9 cellular contexts compared by ENCODE assay signal in the genomic region with DNA sequence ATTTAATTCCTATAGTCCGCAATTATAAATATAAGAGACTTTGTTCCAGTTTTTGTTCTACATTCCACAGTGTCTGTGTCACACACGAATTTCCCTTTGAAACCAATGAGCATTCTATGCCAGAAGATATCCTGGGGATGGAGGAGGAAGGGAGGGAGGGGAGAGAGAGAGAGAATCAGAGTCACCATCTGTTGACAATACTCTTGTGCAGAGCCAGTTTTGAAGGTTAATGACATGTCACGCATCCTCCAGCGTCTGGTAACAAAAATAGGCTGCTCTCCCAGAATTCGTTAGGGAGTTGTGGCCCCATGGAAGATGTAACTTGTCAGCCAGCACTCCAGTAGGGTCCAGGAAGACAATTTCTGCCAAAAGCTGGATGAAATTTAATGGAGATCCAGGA.
DNase-seq lines count a peak whose midpoint lies in the region; ATAC-seq and TF ChIP-seq lines count a peak whose summit lies in the region.
"Had no signal": no experiment of that assay in that cellular context is flagged by ENCODE, and none has a peak within 500 bp of the region (broad histone marks: within the 10 kb centered on the region; RNA-seq: fewer than 3 reads in every experiment).

No MANE protein-coding gene starts in this region.

- ATAC-seq in stimulated activated naive CD8-positive, alpha-beta T cell treated with anti-CD3 and anti-CD28 coated beads, Interleukin-15, amount 100 ng/mL, for 72 hours = no peak

- intact Hi-C loops in colonic mucosa (cut with DNase I) (no loop called here), posterior cingulate gyrus (cut with DNase I) (loop anchor here (10.0 kb wide), 2 partner anchors 200 to 300 kb away; no protein-coding TSS in a partner anchor)

- H3K27me3 Mint-ChIP-seq in stimulated activated naive CD8-positive, alpha-beta T cell treated with anti-CD3 and anti-CD28 coated beads, Interleukin-15, amount 100 ng/mL, for 72 hours = peaks cover 12% of the 10 kb centered on the region

- DNase-seq in Caki2 (ENCODE audit: low read depth) (peak; percentile 93), NCI-H2196 treated with DMSO at 0.1 percent for 48 hours (lab: John Stamatoyannopoulos, UW; ENCODE audit: unreplicated experiment) (peak; percentile 30), colonic mucosa (no peak), posterior cingulate gyrus (no peak), T-helper 1 cell (no peak), occipital lobe (lab: John Stamatoyannopoulos, UW) (no peak)
- DNase-seq in stimulated activated naive CD8-positive, alpha-beta T cell treated with anti-CD3 and anti-CD28 coated beads, Interleukin-15, amount 100 ng/mL, for 72 hours = no peak

- H3K9me3 ChIP-seq in colonic mucosa (no peaks in the 10 kb centered on the region), muscle layer of colon (ENCODE audit: low read length) (no peaks in the 10 kb centered on the region)

- no peak overlapping the region for H3K4me3 ChIP-seq in colonic mucosa
- no peak overlapping the region for H3K4me3 ChIP-seq in muscle layer of colon (ENCODE audit: low read depth in 1 of 2, low read length in 2 of 2)

- H3K27ac ChIP-seq in colonic mucosa (peak overlapping the region; percentile 20), muscle layer of colon (ENCODE audit: low read depth, low read length) (peak overlapping the region; percentile 81)

- peaks cover 0 to 4% of the 10 kb centered on the region in 2 donors for H3K9me3 Mint-ChIP-seq in stimulated activated naive CD8-positive, alpha-beta T cell treated with anti-CD3 and anti-CD28 coated beads, Interleukin-15, amount 100 ng/mL, for 72 hours
- H3K9me3 Mint-ChIP-seq: memory B cell had no signal

- H3K27me3 ChIP-seq in colonic mucosa (no peaks in the 10 kb centered on the region), muscle layer of colon (ENCODE audit: control insufficient read depth in 1 of 2, insufficient read depth in 2 of 2, low read length in 2 of 2) (no peaks in the 10 kb centered on the region)

- H3K4me1 Mint-ChIP-seq in stimulated activated naive CD8-positive, alpha-beta T cell treated with anti-CD3 and anti-CD28 coated beads, Interleukin-15, amount 100 ng/mL, for 72 hours = peaks cover 21% of the 10 kb centered on the region

- TF ChIP-seq CTCF in colonic mucosa (IDR thresholded peaks at IDR 0.05) = no peak

- in situ Hi-C loops in Caki2 (cut with HindIII; ENCODE audit: low pct_unique_long_range_greater_than_20kb, low sequenced_read_pairs) = no loop called here

- H3K4me3 Mint-ChIP-seq in stimulated activated naive CD8-positive, alpha-beta T cell treated with anti-CD3 and anti-CD28 coated beads, Interleukin-15, amount 100 ng/mL, for 72 hours = no peak overlapping the region
- H3K4me3 Mint-ChIP-seq: memory B cell had no signal

- H3K9ac ChIP-seq in colonic mucosa (ENCODE audit: low read depth in 2 of 2, low read length in 2 of 2) = no peak overlapping the region
- H3K9ac ChIP-seq in muscle layer of colon (ENCODE audit: low read length) = no peak overlapping the region

- H3K36me3 ChIP-seq in colonic mucosa (no peaks in the 10 kb centered on the region), muscle layer of colon (ENCODE audit: insufficient read depth, low read length) (no peaks in the 10 kb centered on the region)

- H3K4me1 ChIP-seq in colonic mucosa (peaks cover 6% of the 10 kb centered on the region), muscle layer of colon (ENCODE audit: insufficient read depth, low read length) (peaks cover 54% of the 10 kb centered on the region)

- no peak overlapping the region for H3K27ac Mint-ChIP-seq in stimulated activated naive CD8-positive, alpha-beta T cell treated with anti-CD3 and anti-CD28 coated beads, Interleukin-15, amount 100 ng/mL, for 72 hours
- H3K27ac Mint-ChIP-seq: memory B cell had no signal

Comparison
In these comparisons a context has a peak if more than half of its experiments do, and no peak if none do; other contexts are left out.
1. DNase-seq: peak in Caki2 (single experiment) and NCI-H2196 treated with DMSO at 0.1 percent for 48 hours (single experiment); none in colonic mucosa (single experiment), posterior cingulate gyrus (0 of 10), T-helper 1 cell (0 of 5), stimulated activated naive CD8-positive, alpha-beta T cell treated with anti-CD3 and anti-CD28 coated beads, Interleukin-15, amount 100 ng/mL, for 72 hours (0 of 2) and occipital lobe (single experiment).